13 cellular contexts compared by ENCODE assay signal in the genomic region with DNA sequence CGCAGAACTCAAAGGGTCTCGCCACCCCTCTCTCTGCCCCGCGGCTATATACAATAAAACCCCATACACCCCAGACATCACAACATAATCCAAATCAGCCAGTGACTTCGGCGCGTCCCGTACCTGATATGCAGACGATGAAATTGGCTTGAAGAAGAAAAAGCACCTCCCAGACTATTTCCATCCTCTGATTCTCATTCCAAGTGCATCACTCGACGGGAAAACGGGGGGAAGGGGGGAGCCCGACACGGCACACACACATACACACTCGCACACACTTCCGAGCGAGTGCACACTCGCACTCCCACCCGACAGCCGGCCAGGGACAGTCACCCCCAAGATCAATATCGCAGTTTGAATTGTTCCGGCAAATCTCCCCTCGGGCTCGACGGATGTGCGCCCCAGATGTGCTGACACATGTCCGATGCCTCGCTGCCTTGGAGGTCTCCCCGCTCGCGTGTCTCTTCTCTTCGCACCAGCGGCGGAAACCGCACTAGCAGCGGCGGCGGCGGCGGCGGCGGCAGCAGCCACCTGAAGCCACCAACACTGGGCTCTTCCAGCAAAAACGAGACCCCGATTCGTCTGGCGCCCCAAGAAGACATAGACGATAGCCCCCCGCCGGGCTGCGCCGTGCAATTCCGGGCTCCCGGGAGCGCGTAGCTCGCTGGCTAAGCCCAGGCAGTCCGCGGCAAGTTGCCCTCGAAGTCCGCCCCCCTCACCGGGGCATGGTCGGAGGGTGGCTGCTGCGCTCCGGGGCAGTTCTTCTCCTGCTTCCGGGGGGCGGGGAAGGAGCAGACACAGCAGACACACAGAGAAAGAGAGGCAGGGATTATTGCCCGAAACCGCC. TPM values are rescaled to one million over a fixed set of nuclear protein-coding genes. Genes with fewer than 3 reads are reported as not detected.
DNase-seq lines count a peak whose midpoint lies in the region; ATAC-seq and TF ChIP-seq lines count a peak whose summit lies in the region.
"Had no signal": no experiment of that assay in that cellular context is flagged by ENCODE, and none has a peak within 500 bp of the region (broad histone marks: within the 10 kb centered on the region; RNA-seq: fewer than 3 reads in every experiment).

No MANE protein-coding gene starts in this region.

- H3K9me3 Mint-ChIP-seq in mesothelial cell of epicardium: peaks cover 4% of the 10 kb centered on the region

- no peak for TF ChIP-seq EP300 in tibial nerve (IDR thresholded peaks at IDR 0.05)

- H3K27ac ChIP-seq in coronary artery: no peak overlapping the region
- H3K27ac ChIP-seq in left ventricle myocardium inferior (replicated peaks): no peak overlapping the region
- H3K27ac ChIP-seq in tibial nerve: no peak overlapping the region
- H3K27ac ChIP-seq: brain microvascular endothelial cell, SJSA1 had no signal

- H3K4me1 ChIP-seq in left ventricle myocardium inferior (no peaks in the 10 kb centered on the region), tibial nerve (peaks cover 0 to 17% (median 3%) of the 10 kb centered on the region in 4 donors)

- DNase-seq in COLO668 (lab: John Stamatoyannopoulos, UW; ENCODE audit: unreplicated experiment) (peak; percentile 38), H7 (peak; percentile 51), coronary artery (ENCODE audit: low spot score) (no peak), mesothelial cell of epicardium (ENCODE audit: low spot score in 2 of 2, unreplicated experiment in 2 of 2) (no peak), ureter (ENCODE audit: low spot score) (no peak), left ventricle myocardium inferior (no peak), tibial nerve (ENCODE audit: low spot score in 2 of 2) (no peak)
- DNase-seq: brain microvascular endothelial cell; CD4-positive, alpha-beta memory T cell; NCI-H2107 had no signal

- H3K27ac Mint-ChIP-seq in mesothelial cell of epicardium: no peak overlapping the region
- H3K27ac Mint-ChIP-seq: CD4-positive, alpha-beta memory T cell had no signal

- no peak for ATAC-seq in GM19463 (IDR thresholded peaks at IDR 0.05; ENCODE audit: unreplicated experiment)

- peaks cover 3% of the 10 kb centered on the region for H3K9me3 ChIP-seq in left ventricle myocardium inferior (replicated peaks)
- H3K9me3 ChIP-seq in tibial nerve: peaks cover 0 to 5% (median 0%) of the 10 kb centered on the region in 4 donors

- no peaks in the 10 kb centered on the region for H3K36me3 ChIP-seq in H7 (replicated peaks; ENCODE audit: control insufficient read depth, insufficient read depth, low read length)
- H3K36me3 ChIP-seq in left ventricle myocardium inferior: no peaks in the 10 kb centered on the region
- no peaks in the 10 kb centered on the region for H3K36me3 ChIP-seq in tibial nerve
- H3K36me3 ChIP-seq: brain microvascular endothelial cell, SJSA1 had no signal

- intact Hi-C loops in left ventricle myocardium inferior (cut with micrococcal nuclease): no loop called here

- H3K4me3 ChIP-seq in H7 (ENCODE audit: insufficient read depth, low read depth, low read length) (peak overlapping the region; percentile 50), coronary artery (peak overlapping the region; percentile 35), left ventricle myocardium inferior (no peak overlapping the region), tibial nerve (peak overlapping the region in 1 of 4 donors; percentile 4)
- H3K4me3 ChIP-seq: SJSA1 had no signal

- H3K27me3 Mint-ChIP-seq in mesothelial cell of epicardium (ENCODE audit: low read depth): peaks cover 96% of the 10 kb centered on the region

- no peaks in the 10 kb centered on the region for H3K36me3 Mint-ChIP-seq in mesothelial cell of epicardium
- H3K36me3 Mint-ChIP-seq: CD4-positive, alpha-beta memory T cell had no signal

- TF ChIP-seq POLR2A in tibial nerve (IDR thresholded peaks at IDR 0.05): no peak

- H3K4me3 Mint-ChIP-seq in mesothelial cell of epicardium: peak overlapping the region; percentile 61

- peaks cover 12% of the 10 kb centered on the region for H3K4me1 Mint-ChIP-seq in mesothelial cell of epicardium

- TF ChIP-seq CTCF in coronary artery (IDR thresholded peaks at IDR 0.05) (no peak), mesothelial cell of epicardium (IDR thresholded peaks at IDR 0.05; ENCODE audit: unreplicated experiment) (no peak), left ventricle myocardium inferior (IDR thresholded peaks at IDR 0.05; ENCODE audit: borderline replicate concordance) (no peak), tibial nerve (IDR thresholded peaks at IDR 0.05) (no peak)

- 2 to 4% methylated on average over 41 to 46 of the region's 68 CpGs for WGBS in tibial nerve, 2 donors

- peaks cover 49% of the 10 kb centered on the region for H3K27me3 ChIP-seq in H7 (ENCODE audit: control insufficient read depth, insufficient read depth, low read length)
- H3K27me3 ChIP-seq in left ventricle myocardium inferior (ENCODE audit: low read depth): peaks cover 95% of the 10 kb centered on the region
- H3K27me3 ChIP-seq in tibial nerve: peaks cover 0 to 50% of the 10 kb centered on the region in 2 donors

RNA-seq across cellular contexts. Expression of a gene that starts 0.7 kb away (rescaled TPM):
- 0.31 and 0.55 TPM in 2 replicates for total RNA-seq in H7 (2014; rRNA removed; shearing (Covaris generic))
- total RNA-seq in mesothelial cell of epicardium: 0.20 to 0.29 TPM (median 0.29 TPM) in 3 replicates
- not detected for total RNA-seq in ureter
- total RNA-seq in left ventricle myocardium inferior: not detected
- total RNA-seq in tibial nerve: not detected
- total RNA-seq: CD4-positive, alpha-beta memory T cell; lung microvascular endothelial cell; SJSA1 had no signal

Comparison
In these comparisons a context has a peak if more than half of its experiments do, and no peak if none do; other contexts are left out.
1. DNase-seq: peak in COLO668 (single experiment) and H7 (single experiment); none in coronary artery (single experiment), mesothelial cell of epicardium (0 of 2), ureter (single experiment), left ventricle myocardium inferior (single experiment) and tibial nerve (0 of 2).